29 cellular contexts compared by ENCODE assay signal in the genomic region with DNA sequence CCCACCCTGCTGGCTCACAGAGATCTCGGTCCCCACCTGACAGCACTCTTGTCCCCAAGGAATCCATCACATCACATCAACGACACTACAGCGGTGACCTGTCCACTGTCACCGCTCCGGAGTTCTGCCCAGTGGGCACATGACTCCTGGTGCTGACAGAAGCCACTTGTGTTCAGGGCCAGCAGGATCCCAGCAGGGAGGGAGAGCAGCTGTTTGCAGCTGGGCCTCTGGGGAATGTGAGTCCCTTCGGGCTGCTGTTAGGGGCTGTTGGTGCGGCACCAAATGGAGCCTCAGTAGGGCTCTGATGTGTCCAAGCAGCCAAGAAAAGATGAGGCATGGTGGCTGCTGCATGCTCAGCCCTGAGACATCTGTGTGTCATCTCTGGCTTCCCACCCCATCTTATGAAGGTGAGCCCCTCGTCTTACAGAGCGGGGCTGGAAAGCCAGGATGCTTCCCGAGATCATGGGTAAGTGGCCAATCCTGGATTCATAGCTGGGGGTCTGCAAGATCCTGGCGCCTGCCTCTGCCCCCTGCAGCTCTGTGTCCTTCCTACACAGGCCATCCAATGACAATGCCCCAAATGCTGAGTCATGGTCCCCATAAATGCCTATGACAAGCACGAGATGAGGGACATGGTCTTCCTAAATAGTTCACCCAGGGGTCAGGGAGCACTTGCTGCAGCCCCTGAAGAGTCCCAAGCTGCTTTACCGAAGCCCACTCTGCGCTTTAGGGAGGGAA. TPM values are rescaled to one million over a fixed set of nuclear protein-coding genes. Genes with fewer than 3 reads are reported as not detected.
A peak's percentile ranks its signal among the peaks of the same experiment; 100 is the strongest.
DNase-seq lines count a peak whose midpoint lies in the region; ATAC-seq and TF ChIP-seq lines count a peak whose summit lies in the region.
"Had no signal": no experiment of that assay in that cellular context is flagged by ENCODE, and none has a peak within 500 bp of the region (broad histone marks: within the 10 kb centered on the region; RNA-seq: fewer than 3 reads in every experiment).

No MANE protein-coding gene starts in this region.

- H2AFZ ChIP-seq in neuronal stem cell (ENCODE audit: low read length): no peak overlapping the region

- H3K36me3 Mint-ChIP-seq in WTC11: peaks cover 13% of the 10 kb centered on the region
- H3K36me3 Mint-ChIP-seq: CD4-positive, CD25-positive, alpha-beta regulatory T cell; naive B cell; stimulated activated memory B cell treated with anti-CD40 and anti-IgM and Interleukin-4, amounts not matched to agents 10 μg/mL and 1 μg/mL and 100 μg/mL, for 72 hours had no signal

- no peak overlapping the region for H2BK120ac ChIP-seq in neuronal stem cell (ENCODE audit: low read depth, low read length)

- no peak overlapping the region for H3K14ac ChIP-seq in neuronal stem cell (ENCODE audit: low read length)

- H4K8ac ChIP-seq in neuronal stem cell (ENCODE audit: low read depth, low read length): no peak overlapping the region

- H3K36me3 ChIP-seq in H7 (replicated peaks; ENCODE audit: control insufficient read depth, insufficient read depth, low read length) (no peaks in the 10 kb centered on the region), heart right ventricle (no peaks in the 10 kb centered on the region), neuronal stem cell (replicated peaks in 1 of 2; ENCODE audit: control insufficient read depth in 2 of 2, insufficient read depth in 2 of 2, low read length in 2 of 2) (peaks cover 6 to 20% of the 10 kb centered on the region in 2 donors)
- no peaks in the 10 kb centered on the region for H3K36me3 ChIP-seq in effector memory CD4-positive, alpha-beta T cell (ENCODE audit: control insufficient read depth, insufficient read depth, low read length)
- H3K36me3 ChIP-seq: vagina had no signal

- H3K4me1 ChIP-seq in heart right ventricle (peaks cover 0 to 16% (median 8%) of the 10 kb centered on the region in 9 donors), neuronal stem cell (ENCODE audit: control insufficient read depth in 2 of 2, insufficient read depth in 1 of 2, low read depth in 1 of 2, low read length in 2 of 2) (peaks cover 0 to 2% of the 10 kb centered on the region in 2 donors)
- no peaks in the 10 kb centered on the region for H3K4me1 ChIP-seq in effector memory CD4-positive, alpha-beta T cell (ENCODE audit: control insufficient read depth, insufficient read depth, low read length, poor library complexity, severe bottlenecking)
- H3K4me1 ChIP-seq: testis, vagina had no signal

- ATAC-seq in heart right ventricle (peak; percentile 52 to 96 (median 92)), GM21786 (IDR thresholded peaks at IDR 0.05; ENCODE audit: unreplicated experiment) (no peak), WTC11 (no peak)
- ATAC-seq: activated T-cell treated with anti-CD3 and anti-CD28 coated beads, Interleukin-2, amount 50 U/mL, for 72 hours; stimulated activated memory B cell treated with anti-CD40 and anti-IgM and Interleukin-4, amounts not matched to agents 10 μg/mL and 1 μg/mL and 100 μg/mL, for 72 hours; T-helper 17 cell had no signal

- peaks cover 23% of the 10 kb centered on the region for H3K9me3 Mint-ChIP-seq in WTC11
- H3K9me3 Mint-ChIP-seq: CD4-positive, CD25-positive, alpha-beta regulatory T cell had no signal

- DNase-seq in Ammon's horn (ENCODE audit: low spot score): peak; percentile 39
- DNase-seq in H7: peak; percentile 29
- peak; percentile 50 to 51 for DNase-seq in heart right ventricle
- DNase-seq in neuronal stem cell (ENCODE audit: low spot score): no peak
- DNase-seq in WTC11 (ENCODE audit: low spot score): no peak
- no peak for DNase-seq in effector memory CD4-positive, alpha-beta T cell
- DNase-seq in effector CD4-positive, alpha-beta T cell: no peak
- DNase-seq: activated CD4-positive, alpha-beta T cell treated with anti-CD3 and anti-CD28 coated beads for 4 hours; activated naive CD4-positive, alpha-beta T cell treated with anti-CD3 and anti-CD28 coated beads, Interleukin-2, amount 50 U/mL, for 16 hours; activated T-cell treated with anti-CD3 and anti-CD28 coated beads, Interleukin-2, amount 50 U/mL, for 72 hours; CD4-positive, CD25-positive, alpha-beta regulatory T cell; cortex of kidney; GOT3; Kasumi-1; MV-4-11; naive B cell; NCI-H1694; NCI-H524 treated with DMSO at 0.1 percent for 48 hours; occipital lobe; retina; stimulated activated CD4-positive, alpha-beta T cell treated with anti-CD3 and anti-CD28 coated beads, Interleukin-4, amount 100 ng/mL, for 1 hour; T-helper 17 cell; testis had no signal

- no peak overlapping the region for H2AK5ac ChIP-seq in neuronal stem cell (ENCODE audit: low read depth, low read length)

- no peak overlapping the region for H3K18ac ChIP-seq in neuronal stem cell (ENCODE audit: low read length)

- H3K4me3 ChIP-seq in H7 (ENCODE audit: insufficient read depth, low read depth, low read length) (no peak overlapping the region), heart right ventricle (no peak overlapping the region), neuronal stem cell (ENCODE audit: low read length in 2 of 2) (no peak overlapping the region)
- no peak overlapping the region for H3K4me3 ChIP-seq in effector memory CD4-positive, alpha-beta T cell (ENCODE audit: insufficient read depth, low read depth, low read length, poor library complexity, severe bottlenecking)
- H3K4me3 ChIP-seq: SK-N-MC, testis, vagina had no signal

- CTCF ChIA-PET in WTC11 (lab: Charles Lee): interaction anchor here (0.5 kb wide), 1 partner anchor 84 kb away, joined by 4 read pairs; no protein-coding TSS in a partner anchor

- no peak overlapping the region for H3K27ac Mint-ChIP-seq in WTC11
- H3K27ac Mint-ChIP-seq: activated T-cell treated with anti-CD3 and anti-CD28 coated beads, Interleukin-2, amount 50 U/mL, for 72 hours; naive B cell; stimulated activated memory B cell treated with anti-CD40 and anti-IgM and Interleukin-4, amounts not matched to agents 10 μg/mL and 1 μg/mL and 100 μg/mL, for 72 hours; T-helper 17 cell had no signal

- H2BK15ac ChIP-seq in neuronal stem cell (ENCODE audit: low read length): no peak overlapping the region

- H3K27me3 ChIP-seq in H7 (ENCODE audit: control insufficient read depth, insufficient read depth, low read length) (no peaks in the 10 kb centered on the region), heart right ventricle (peaks cover 0 to 4% (median 0%) of the 10 kb centered on the region in 7 donors), neuronal stem cell (ENCODE audit: control insufficient read depth in 3 of 3, insufficient read depth in 3 of 3, low read depth in 1 of 3, low read length in 3 of 3) (no peaks in the 10 kb centered on the region)
- no peaks in the 10 kb centered on the region for H3K27me3 ChIP-seq in effector memory CD4-positive, alpha-beta T cell (replicated peaks; ENCODE audit: control insufficient read depth, insufficient read depth, low read length, poor library complexity, severe bottlenecking)
- H3K27me3 ChIP-seq: testis, vagina had no signal

- H3K4me3 Mint-ChIP-seq in WTC11: no peak overlapping the region
- H3K4me3 Mint-ChIP-seq: activated T-cell treated with anti-CD3 and anti-CD28 coated beads, Interleukin-2, amount 50 U/mL, for 72 hours; CD4-positive, CD25-positive, alpha-beta regulatory T cell; stimulated activated memory B cell treated with anti-CD40 and anti-IgM and Interleukin-4, amounts not matched to agents 10 μg/mL and 1 μg/mL and 100 μg/mL, for 72 hours; T-helper 17 cell had no signal

- WGBS in heart right ventricle, 2 donors: 50 to 58% methylated on average over 14 of the region's 14 CpGs
- no CpG with 5 or more reads among the region's 14 CpGs for WGBS in neuronal stem cell (ENCODE audit: extremely low coverage in 2 of 2, insufficient read length in 2 of 2, insufficient replicate concordance in 1 of 2), 2 donors

- H3K27me3 Mint-ChIP-seq in WTC11 (ENCODE audit: low read depth): peaks cover 2% of the 10 kb centered on the region; the same call in 1 of the 2 replicates

- H3K4me1 Mint-ChIP-seq in WTC11: no peaks in the 10 kb centered on the region
- H3K4me1 Mint-ChIP-seq: CD4-positive, CD25-positive, alpha-beta regulatory T cell; naive B cell; stimulated activated memory B cell treated with anti-CD40 and anti-IgM and Interleukin-4, amounts not matched to agents 10 μg/mL and 1 μg/mL and 100 μg/mL, for 72 hours; T-helper 17 cell had no signal

- H3K79me1 ChIP-seq in neuronal stem cell (ENCODE audit: low read depth, low read length): no peaks in the 10 kb centered on the region

- no peak overlapping the region for H3K4me2 ChIP-seq in neuronal stem cell (ENCODE audit: insufficient read depth, low read length, poor library complexity, severe bottlenecking)

- peak overlapping the region; percentile 27 for H3K23ac ChIP-seq in neuronal stem cell (ENCODE audit: low read depth, low read length, poor library complexity)

- H2BK12ac ChIP-seq in neuronal stem cell (ENCODE audit: low read length): no peak overlapping the region

- no peak for TF ChIP-seq CTCF in heart right ventricle (IDR thresholded peaks at IDR 0.05)
- TF ChIP-seq CTCF in WTC11 (IDR thresholded peaks at IDR 0.05): no peak

- H3K27ac ChIP-seq in heart right ventricle (no peak overlapping the region), neuronal stem cell (replicated peaks; ENCODE audit: low read length) (no peak overlapping the region)
- H3K27ac ChIP-seq in effector memory CD4-positive, alpha-beta T cell (ENCODE audit: insufficient read depth, low read length, poor library complexity, severe bottlenecking): no peak overlapping the region
- H3K27ac ChIP-seq: SK-N-MC, testis, vagina had no signal

- POLR2A ChIA-PET in WTC11 (lab: Charles Lee): no interaction called here

- no peak overlapping the region for H4K91ac ChIP-seq in neuronal stem cell (ENCODE audit: low read depth, low read length, poor library complexity)

- H3K9ac ChIP-seq in neuronal stem cell (ENCODE audit: low read depth, low read length, poor library complexity): no peak overlapping the region

- peak overlapping the region; percentile 9 for H2BK5ac ChIP-seq in neuronal stem cell (ENCODE audit: low read length)

- H3K9me3 ChIP-seq in heart right ventricle (no peaks in the 10 kb centered on the region), neuronal stem cell (replicated peaks in 1 of 2; ENCODE audit: control insufficient read depth in 2 of 2, insufficient read depth in 1 of 2, low read depth in 1 of 2, low read length in 2 of 2) (peaks cover 0 to 11% of the 10 kb centered on the region in 2 donors)
- no peaks in the 10 kb centered on the region for H3K9me3 ChIP-seq in effector memory CD4-positive, alpha-beta T cell (ENCODE audit: control insufficient read depth, low read length)
- H3K9me3 ChIP-seq: testis, vagina had no signal

- intact Hi-C loops in heart right ventricle (cut with DNase I): no loop called here

- no peak overlapping the region for H3K4ac ChIP-seq in neuronal stem cell (ENCODE audit: low read length)

TF ChIP-seq in WTC11, 78 proteins besides CTCF, POLR2A, EP300 and RAD21 (continues in another document):
- TF ChIP-seq CBFB (CRISPR knock-in tag; IDR thresholded peaks at IDR 0.05; ENCODE audit: low read depth): no peak

RNA-seq across cellular contexts. Expression of a gene that starts 56.0 kb away (rescaled TPM):
- not detected in 2 replicates for total RNA-seq in H7 (2014; rRNA removed; shearing (Covaris generic))
- 1 to 10 TPM in 5 of 10 donors, under 1 TPM in 5; 0.13 to 8.3 (median 1.1) TPM for total RNA-seq in heart right ventricle
- 1 to 10 TPM; 2.5 to 3.4 TPM for polyA plus RNA-seq in heart right ventricle
- not detected for polyA plus RNA-seq in neuronal stem cell (2013, experiment 1 of 2)
- polyA plus RNA-seq in neuronal stem cell (2013, experiment 2 of 2): not detected
- total RNA-seq in WTC11 (2021): 0.11 to 0.14 TPM in 2 of 3 replicates, not detected in the other
- total RNA-seq: activated CD8-positive, alpha-beta memory T cell treated with anti-CD3 and anti-CD28 coated beads for 36 hours; activated T-cell treated with anti-CD3 and anti-CD28 coated beads, Interleukin-2, amount 50 U/mL, for 72 hours had no signal
- polyA plus RNA-seq: AG04450; CD4-positive, CD25-positive, alpha-beta regulatory T cell had no signal

Comparison
In these comparisons a context has a peak if more than half of its experiments do, and no peak if none do; other contexts are left out.
1. DNase-seq: peak in Ammon's horn (single experiment), H7 (single experiment) and heart right ventricle (2 of 2); none in neuronal stem cell (single experiment), WTC11 (single experiment), effector memory CD4-positive, alpha-beta T cell (0 of 3) and effector CD4-positive, alpha-beta T cell (single experiment).
2. ATAC-seq: peak in heart right ventricle (8 of 8); none in GM21786 (single experiment) and WTC11 (single experiment).